In genomic region chr18:35585608-35586007, GRCh38 we compare ENCODE assay signal across 34 cellular contexts.
"Had no signal": no experiment of that assay in that cellular context is flagged by ENCODE, and none has a peak within 500 bp of the region (broad histone marks: within the 10 kb centered on the region; RNA-seq: fewer than 3 reads in every experiment).

No MANE protein-coding gene starts in this region.

- H3K27me3 Mint-ChIP-seq: activated CD4-positive, alpha-beta memory T cell treated with anti-CD3 and anti-CD28 coated beads for 36 hours; activated CD4-positive, alpha-beta T cell treated with anti-CD3 and anti-CD28 coated beads for 36 hours; activated CD4-positive, alpha-beta T cell treated with anti-CD3 and anti-CD28 coated beads, Interleukin-2, amount 10 ng/mL, durations not matched to agents 24 days and 14 days; activated CD8-positive, alpha-beta memory T cell treated with anti-CD3 and anti-CD28 coated beads, Interleukin-2, amount 10 ng/mL, durations not matched to agents 7 days and 5 days; activated naive CD4-positive, alpha-beta T cell treated with anti-CD3 and anti-CD28 coated beads, Interleukin-2, amount 50 U/mL, for 24 hours; activated naive CD8-positive, alpha-beta T cell treated with anti-CD3 and anti-CD28 coated beads for 36 hours; activated naive CD8-positive, alpha-beta T cell treated with anti-CD3 and anti-CD28 coated beads, Interleukin-2, amount 50 U/mL, for 24 hours; T-helper 17 cell had no signal

- H3K27ac ChIP-seq: adrenal gland, breast epithelium, cardiac muscle cell, colonic mucosa, heart left ventricle had no signal

- DNase-seq: activated CD4-positive, alpha-beta memory T cell treated with anti-CD3 and anti-CD28 coated beads for 36 hours; activated CD4-positive, alpha-beta T cell treated with anti-CD3 and anti-CD28 coated beads for 36 hours; activated CD4-positive, alpha-beta T cell treated with anti-CD3 and anti-CD28 coated beads, Interleukin-2, amount 10 ng/mL, durations not matched to agents 24 days and 14 days; activated CD4-positive, CD25-positive, alpha-beta regulatory T cell; activated CD4-positive, CD25-positive, alpha-beta regulatory T cell treated with anti-CD3 and anti-CD28 coated beads, Interleukin-2, amount 50 U/mL, for 72 hours; activated CD8-positive, alpha-beta memory T cell treated with anti-CD3 and anti-CD28 coated beads, Interleukin-2, amount 10 ng/mL, durations not matched to agents 7 days and 5 days; activated CD8-positive, alpha-beta memory T cell treated with anti-CD3 and anti-CD28 coated beads, Interleukin-2, amount 50 U/mL, for 4 hours; activated CD8-positive, alpha-beta T cell treated with anti-CD3 and anti-CD28 coated beads, Interleukin-2, amount 10 ng/mL, durations not matched to agents 7 days and 5 days; activated effector memory CD4-positive, alpha-beta T cell treated with anti-CD3 and anti-CD28 coated beads, Interleukin-2, amount 50 U/mL, for 16 hours; activated naive CD4-positive, alpha-beta T cell treated with anti-CD3 and anti-CD28 coated beads for 36 hours; activated naive CD8-positive, alpha-beta T cell treated with anti-CD3 and anti-CD28 coated beads for 36 hours; activated naive CD8-positive, alpha-beta T cell treated with anti-CD3 and anti-CD28 coated beads, Interleukin-2, amount 50 U/mL, for 24 hours; activated T-cell treated with anti-CD3 and anti-CD28 coated beads, Interleukin-2, amount 50 U/mL, for 1 hour; activated T-cell treated with anti-CD3 and anti-CD28 coated beads, Interleukin-2, amount 50 U/mL, for 48 hours; adrenal gland; amygdala; aorta; central memory CD4-positive, alpha-beta T cell; cerebellar nuclear complex; colonic mucosa; effector CD8-positive, alpha-beta T cell; foreskin fibroblast; glutamatergic neuron; heart left ventricle; T-helper 17 cell; T1000 had no signal

- H3K4me3 Mint-ChIP-seq: activated CD4-positive, alpha-beta memory T cell treated with anti-CD3 and anti-CD28 coated beads for 36 hours; activated CD4-positive, alpha-beta T cell treated with anti-CD3 and anti-CD28 coated beads for 36 hours; activated CD4-positive, alpha-beta T cell treated with anti-CD3 and anti-CD28 coated beads, Interleukin-2, amount 10 ng/mL, durations not matched to agents 24 days and 14 days; activated CD8-positive, alpha-beta memory T cell treated with anti-CD3 and anti-CD28 coated beads, Interleukin-2, amount 10 ng/mL, durations not matched to agents 7 days and 5 days; activated CD8-positive, alpha-beta T cell treated with anti-CD3 and anti-CD28 coated beads, Interleukin-2, amount 10 ng/mL, durations not matched to agents 7 days and 5 days; activated naive CD4-positive, alpha-beta T cell treated with anti-CD3 and anti-CD28 coated beads for 36 hours; activated naive CD4-positive, alpha-beta T cell treated with anti-CD3 and anti-CD28 coated beads, Interleukin-2, amount 50 U/mL, for 24 hours; activated naive CD8-positive, alpha-beta T cell treated with anti-CD3 and anti-CD28 coated beads for 36 hours; activated naive CD8-positive, alpha-beta T cell treated with anti-CD3 and anti-CD28 coated beads, Interleukin-2, amount 50 U/mL, for 24 hours; activated T-helper 1 cell treated with anti-CD3 and anti-CD28 coated beads, Interleukin-12 subunit alpha, Interleukin-12 subunit beta, Interleukin-2, Interleukin-4 antibody, amounts not matched to agents 30 ng/mL and 10 ng/mL and 1 ng/mL, durations not matched to agents 14 hours and 24 hours and 36 hours; T-helper 17 cell; T-helper 2 cell treated with Interferon-gamma antibody and Interleukin-4, amounts not matched to agents 5 μg/mL and 100 μg/mL, for 36 hours had no signal

- ATAC-seq: activated CD4-positive, alpha-beta T cell treated with anti-CD3 and anti-CD28 coated beads for 36 hours; activated CD8-positive, alpha-beta memory T cell treated with anti-CD3 and anti-CD28 coated beads, Interleukin-2, amount 10 ng/mL, durations not matched to agents 7 days and 5 days; activated CD8-positive, alpha-beta T cell treated with anti-CD3 and anti-CD28 coated beads, Interleukin-2, amount 10 ng/mL, durations not matched to agents 7 days and 5 days; activated naive CD8-positive, alpha-beta T cell treated with anti-CD3 and anti-CD28 coated beads, Interleukin-2, amount 50 U/mL, for 24 hours; heart left ventricle; T-helper 17 cell had no signal

- FAIRE-seq: frontal cortex had no signal

- H3K9me3 Mint-ChIP-seq: activated naive CD4-positive, alpha-beta T cell treated with anti-CD3 and anti-CD28 coated beads, Interleukin-2, amount 50 U/mL, for 24 hours had no signal

- H3K4me3 ChIP-seq: adrenal gland, breast epithelium, cardiac muscle cell, colonic mucosa, heart left ventricle had no signal

- H3K36me3 ChIP-seq: adrenal gland, breast epithelium, cardiac muscle cell, colonic mucosa, heart left ventricle had no signal

- H3K9me3 ChIP-seq: colonic mucosa had no signal

- H3K27ac Mint-ChIP-seq: activated CD4-positive, alpha-beta memory T cell treated with anti-CD3 and anti-CD28 coated beads for 36 hours; activated CD4-positive, alpha-beta T cell treated with anti-CD3 and anti-CD28 coated beads for 36 hours; activated CD4-positive, alpha-beta T cell treated with anti-CD3 and anti-CD28 coated beads, Interleukin-2, amount 10 ng/mL, durations not matched to agents 24 days and 14 days; activated CD8-positive, alpha-beta memory T cell treated with anti-CD3 and anti-CD28 coated beads, Interleukin-2, amount 10 ng/mL, durations not matched to agents 7 days and 5 days; activated CD8-positive, alpha-beta T cell treated with anti-CD3 and anti-CD28 coated beads, Interleukin-2, amount 10 ng/mL, durations not matched to agents 7 days and 5 days; activated naive CD4-positive, alpha-beta T cell treated with anti-CD3 and anti-CD28 coated beads for 36 hours; activated naive CD4-positive, alpha-beta T cell treated with anti-CD3 and anti-CD28 coated beads, Interleukin-2, amount 50 U/mL, for 24 hours; activated naive CD8-positive, alpha-beta T cell treated with anti-CD3 and anti-CD28 coated beads for 36 hours; activated naive CD8-positive, alpha-beta T cell treated with anti-CD3 and anti-CD28 coated beads, Interleukin-2, amount 50 U/mL, for 24 hours; activated T-helper 1 cell treated with anti-CD3 and anti-CD28 coated beads, Interleukin-12 subunit alpha, Interleukin-12 subunit beta, Interleukin-2, Interleukin-4 antibody, amounts not matched to agents 30 ng/mL and 10 ng/mL and 1 ng/mL, durations not matched to agents 14 hours and 24 hours and 36 hours; activated T-helper 2 cell treated with anti-CD3 and anti-CD28 coated beads, Interferon-gamma antibody, Interleukin-2, Interleukin-4, amounts not matched to agents 10 μg/mL and 5 μg/mL and 100 μg/mL, durations not matched to agents 14 hours and 24 hours and 36 hours; brain; T-helper 17 cell; T-helper 2 cell treated with Interferon-gamma antibody and Interleukin-4, amounts not matched to agents 5 μg/mL and 100 μg/mL, for 36 hours had no signal

- H3K27me3 ChIP-seq: adrenal gland, breast epithelium, cardiac muscle cell, colonic mucosa, heart left ventricle had no signal
